8 cellular contexts compared by ENCODE assay signal in the genomic region with DNA sequence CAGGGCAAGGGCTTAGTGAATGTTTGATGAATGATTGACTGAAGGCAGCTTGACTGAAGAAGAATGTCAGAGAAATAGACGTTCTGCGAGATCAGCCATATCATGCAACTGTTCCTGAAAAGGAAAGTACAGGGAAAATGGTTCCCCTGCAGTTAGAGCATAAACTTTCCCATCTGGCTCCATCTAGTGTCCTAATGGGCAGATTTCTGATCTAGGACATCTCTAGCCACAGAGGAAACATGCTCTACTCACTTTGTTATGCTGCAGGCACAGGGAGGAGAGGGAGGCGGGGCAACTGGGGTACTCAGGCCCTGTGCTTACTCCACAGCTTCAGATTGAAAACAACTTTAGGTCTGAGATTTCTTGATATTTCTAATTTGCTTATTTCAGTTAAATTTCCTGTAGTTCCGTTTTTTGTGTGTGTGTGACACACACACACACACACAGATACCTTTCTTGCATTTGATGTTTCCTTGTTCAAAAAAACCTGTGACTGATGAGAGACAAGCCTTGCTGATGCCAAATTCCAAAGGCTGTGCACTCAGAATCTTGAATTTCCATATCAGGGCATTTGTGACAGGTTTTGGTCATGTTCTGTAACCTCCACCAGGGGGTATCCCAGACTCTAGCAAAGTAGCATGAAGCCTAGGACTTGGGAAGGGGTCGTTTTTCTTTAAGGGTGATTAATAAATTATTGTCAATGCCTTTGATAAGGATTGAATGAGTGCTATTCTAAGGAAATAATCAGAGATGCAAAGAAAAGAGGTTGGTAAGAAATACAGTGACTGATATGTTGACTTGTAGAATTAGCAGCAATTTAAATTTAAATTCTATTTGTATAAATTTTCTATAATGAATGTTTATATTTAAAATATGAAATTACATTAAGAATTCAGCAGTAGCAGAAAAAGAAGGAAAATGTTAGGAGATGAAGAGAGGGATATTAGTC.
A peak's percentile ranks its signal among the peaks of the same experiment; 100 is the strongest.
DNase-seq lines count a peak whose midpoint lies in the region; ATAC-seq and TF ChIP-seq lines count a peak whose summit lies in the region.

No MANE protein-coding gene starts in this region.

- H3K4me3 Mint-ChIP-seq in nephron = no peak overlapping the region

- no peak overlapping the region for H3K4me3 ChIP-seq in HAP-1
- H3K4me3 ChIP-seq in colonic mucosa = no peak overlapping the region

- intact Hi-C loops in colonic mucosa (cut with DNase I) = no loop called here

- H3K36me3 Mint-ChIP-seq in nephron (ENCODE audit: low read depth) = no peaks in the 10 kb centered on the region

- H3K4me1 Mint-ChIP-seq in nephron = no peaks in the 10 kb centered on the region

- peak; percentile 16 for TF ChIP-seq CTCF in colonic mucosa (IDR thresholded peaks at IDR 0.05)
- peak; percentile 42 to 52 (median 47) for TF ChIP-seq CTCF in nephron (IDR thresholded peaks at IDR 0.05; ENCODE audit: unreplicated experiment in 3 of 3)

- in situ Hi-C loops in HAP-1 (cut with MboI; ENCODE audit: low sequenced_read_pairs) = loop anchor here (25.0 kb wide), 1 partner anchor 1421 kb away; no protein-coding TSS in a partner anchor

- H3K9me3 ChIP-seq in HAP-1 (no peaks in the 10 kb centered on the region), colonic mucosa (no peaks in the 10 kb centered on the region)

- no peak overlapping the region for H3K9ac ChIP-seq in colonic mucosa (ENCODE audit: low read depth in 2 of 2, low read length in 2 of 2)

- DNase-seq in AG20443 (ENCODE audit: low spot score) = peak; percentile 71
- peak; percentile 10 to 15 for DNase-seq in HAP-1 (ENCODE audit: low spot score in 2 of 2)
- peak; percentile 26 for DNase-seq in NCI-H524 treated with DMSO at 0.1 percent for 48 hours (lab: John Stamatoyannopoulos, UW)
- DNase-seq in colonic mucosa = no peak

- peaks cover 8% of the 10 kb centered on the region for H3K27me3 Mint-ChIP-seq in nephron (ENCODE audit: low read depth)

- H3K27me3 ChIP-seq in HAP-1 (ENCODE audit: low read depth) (no peaks in the 10 kb centered on the region), colonic mucosa (no peaks in the 10 kb centered on the region)

- no peak overlapping the region for H3K27ac ChIP-seq in colonic mucosa

- H3K27ac Mint-ChIP-seq in nephron = peak overlapping the region; percentile 53 to 91 (median 88)

- H3K4me1 ChIP-seq in HAP-1 = no peaks in the 10 kb centered on the region
- H3K4me1 ChIP-seq in colonic mucosa = no peaks in the 10 kb centered on the region

- no peak for ATAC-seq in GM18873 (IDR thresholded peaks at IDR 0.05; ENCODE audit: low FRiP score, unreplicated experiment)
- ATAC-seq in HG03097 (IDR thresholded peaks at IDR 0.05; ENCODE audit: low FRiP score, unreplicated experiment) = no peak
- ATAC-seq in GM21825 (IDR thresholded peaks at IDR 0.05; ENCODE audit: unreplicated experiment) = no peak

- no peaks in the 10 kb centered on the region for H3K36me3 ChIP-seq in HAP-1 (replicated peaks)
- H3K36me3 ChIP-seq in colonic mucosa = no peaks in the 10 kb centered on the region

- no peaks in the 10 kb centered on the region for H3K9me3 Mint-ChIP-seq in nephron
